In genomic region chr12:110809149-110809548, GRCh38 we compare ENCODE assay signal across 23 cellular contexts. TPM values are rescaled to one million over a fixed set of nuclear protein-coding genes. Genes with fewer than 3 reads are reported as not detected.
DNase-seq lines count a peak whose midpoint lies in the region; ATAC-seq and TF ChIP-seq lines count a peak whose summit lies in the region.
"Had no signal": no experiment of that assay in that cellular context is flagged by ENCODE, and none has a peak within 500 bp of the region (broad histone marks: within the 10 kb centered on the region; RNA-seq: fewer than 3 reads in every experiment).

No MANE protein-coding gene starts in this region.

- CTCF ChIA-PET in mammary epithelial cell (lab: Charles Lee; ENCODE audit: low non-redundant PET) = no interaction called here

- BruUV-seq in mammary epithelial cell (replicated peaks; lab: Mats Ljungman, UMichigan) = no TSS peak

- no peak overlapping the region for H3K4me3 Mint-ChIP-seq in activated CD4-positive, alpha-beta T cell treated with anti-CD3 and anti-CD28 coated beads, Interleukin-2, amount 10 ng/mL, durations not matched to agents 24 days and 14 days
- no peak overlapping the region for H3K4me3 Mint-ChIP-seq in activated T-cell treated with anti-CD3 and anti-CD28 coated beads, Interleukin-2, amount 50 U/mL, for 72 hours
- H3K4me3 Mint-ChIP-seq: CD14-positive monocyte had no signal

- H4K5ac ChIP-seq in mesendoderm (ENCODE audit: low read length) = no peak overlapping the region

- TF ChIP-seq CTCF in mammary epithelial cell (conservative IDR thresholded peaks at IDR 0.05 in 1 of 2, IDR thresholded peaks at IDR 0.05 in 1 of 2; ENCODE audit: extremely low read depth in 1 of 2, insufficient read depth in 1 of 2, low read depth in 1 of 2, low read length in 2 of 2) = no peak
- TF ChIP-seq CTCF in breast epithelium (IDR thresholded peaks at IDR 0.05) = no peak

- H3K14ac ChIP-seq in mesenchymal stem cell (ENCODE audit: low read length in 2 of 2) = no peak overlapping the region

- H3K9me3 Mint-ChIP-seq in activated CD4-positive, alpha-beta T cell treated with anti-CD3 and anti-CD28 coated beads, Interleukin-2, amount 10 ng/mL, durations not matched to agents 24 days and 14 days = peaks cover 6% of the 10 kb centered on the region
- H3K9me3 Mint-ChIP-seq in activated T-cell treated with anti-CD3 and anti-CD28 coated beads, Interleukin-2, amount 50 U/mL, for 72 hours = peaks cover 3% of the 10 kb centered on the region in 2 donors

- no peak for TF ChIP-seq POLR2A in breast epithelium (IDR thresholded peaks at IDR 0.05)

- H3K9me3 ChIP-seq in mammary epithelial cell (replicated peaks; ENCODE audit: insufficient read depth, low read length) = peaks cover 4% of the 10 kb centered on the region
- H3K9me3 ChIP-seq in breast epithelium = peaks cover 0 to 6% of the 10 kb centered on the region in 2 donors
- peaks cover 6% of the 10 kb centered on the region for H3K9me3 ChIP-seq in mesenchymal stem cell (ENCODE audit: control insufficient read depth, low read length)

- H3K9ac ChIP-seq in mammary epithelial cell (ENCODE audit: insufficient read depth, low read length) (no peak overlapping the region), mesendoderm (ENCODE audit: low read length) (no peak overlapping the region), mesenchymal stem cell (ENCODE audit: low read length) (no peak overlapping the region)

- H3K4ac ChIP-seq in mesendoderm (ENCODE audit: low read depth, low read length) (no peak overlapping the region), mesenchymal stem cell (ENCODE audit: low read depth in 1 of 2, low read length in 2 of 2) (no peak overlapping the region)

- H3K4me2 ChIP-seq in mammary epithelial cell (ENCODE audit: insufficient read depth, low read depth, low read length) = no peak overlapping the region
- no peak overlapping the region for H3K4me2 ChIP-seq in mesendoderm (ENCODE audit: low read length)
- no peak overlapping the region for H3K4me2 ChIP-seq in mesenchymal stem cell (ENCODE audit: low read length, poor library complexity, severe bottlenecking)

- no peak overlapping the region for H2BK120ac ChIP-seq in mesendoderm (ENCODE audit: low read depth, low read length)
- H2BK120ac ChIP-seq in mesenchymal stem cell (ENCODE audit: low read depth, low read length) = no peak overlapping the region

- intact Hi-C loops in mammary epithelial cell (cut with micrococcal nuclease) = loop anchor here (5.0 kb wide), 1 partner anchor 67 kb away; the partner anchor contains the start of gene PPP1CC
- intact Hi-C loops in breast epithelium (cut with DNase I; ENCODE audit: low total_unique reads) = no loop called here
- intact Hi-C loops in activated CD4-positive, alpha-beta T cell treated with anti-CD3 and anti-CD28 coated beads, Interleukin-2, amount 10 ng/mL, durations not matched to agents 24 days and 14 days (cut with micrococcal nuclease) = no loop called here

- in situ Hi-C loops in mammary epithelial cell (cut with MboI; ENCODE audit: low sequenced_read_pairs in 2 of 2) = no loop called here

- H3K27ac ChIP-seq in mammary epithelial cell (ENCODE audit: insufficient read depth, low read depth, low read length) (no peak overlapping the region), breast epithelium (no peak overlapping the region), mesendoderm (ENCODE audit: low read depth, low read length) (no peak overlapping the region), mesenchymal stem cell (ENCODE audit: low read length, poor library complexity, severe bottlenecking) (no peak overlapping the region)
- H3K27ac ChIP-seq: SK-N-MC had no signal

- no peak overlapping the region for H3K23ac ChIP-seq in mesendoderm (ENCODE audit: low read length)
- H3K23ac ChIP-seq in mesenchymal stem cell (ENCODE audit: low read length in 2 of 2) = no peak overlapping the region

- H3K79me1 ChIP-seq in mesendoderm (ENCODE audit: low read length) (no peaks in the 10 kb centered on the region), mesenchymal stem cell (replicated peaks; ENCODE audit: low read length, poor library complexity, severe bottlenecking) (no peaks in the 10 kb centered on the region)

- no peak overlapping the region for H4K8ac ChIP-seq in mesendoderm (ENCODE audit: low read depth, low read length)
- H4K8ac ChIP-seq in mesenchymal stem cell (ENCODE audit: low read length) = no peak overlapping the region

- peaks cover 9% of the 10 kb centered on the region for H3K4me1 Mint-ChIP-seq in activated CD4-positive, alpha-beta T cell treated with anti-CD3 and anti-CD28 coated beads, Interleukin-2, amount 10 ng/mL, durations not matched to agents 24 days and 14 days
- peaks cover 7% of the 10 kb centered on the region for H3K4me1 Mint-ChIP-seq in activated T-cell treated with anti-CD3 and anti-CD28 coated beads, Interleukin-2, amount 50 U/mL, for 72 hours (ENCODE audit: low read depth)

- DNase-seq in mammary epithelial cell = peak; percentile 48
- no peak for DNase-seq in breast epithelium (ENCODE audit: low spot score in 2 of 2)
- DNase-seq in RPMI7951 (ENCODE audit: low read depth) = peak; percentile 15
- DNase-seq in mesendoderm = peak; percentile 64
- DNase-seq in Ammon's horn (ENCODE audit: low spot score) = no peak
- no peak for DNase-seq in activated CD4-positive, alpha-beta T cell treated with anti-CD3 and anti-CD28 coated beads, Interleukin-2, amount 10 ng/mL, durations not matched to agents 24 days and 14 days
- no peak for DNase-seq in mesenchymal stem cell
- no peak for DNase-seq in activated T-cell treated with anti-CD3 and anti-CD28 coated beads, Interleukin-2, amount 50 U/mL, for 72 hours
- DNase-seq: 8988T, GDM1, KBM-7, NCI-H1417, NCI-H1694 treated with DMSO at 0.1 percent for 48 hours, NCI-H2081 treated with DMSO at 0.1 percent for 48 hours, NCI-H446 treated with DMSO at 0.1 percent for 48 hours, NCI-H526 treated with DMSO at 0.1 percent for 48 hours, RPMI8226, SHP77, SW 1271 had no signal

- H2BK12ac ChIP-seq in mesenchymal stem cell (ENCODE audit: low read length in 2 of 2) = no peak overlapping the region

- H3K27ac Mint-ChIP-seq in activated CD4-positive, alpha-beta T cell treated with anti-CD3 and anti-CD28 coated beads, Interleukin-2, amount 10 ng/mL, durations not matched to agents 24 days and 14 days = no peak overlapping the region
- H3K27ac Mint-ChIP-seq in activated T-cell treated with anti-CD3 and anti-CD28 coated beads, Interleukin-2, amount 50 U/mL, for 72 hours = no peak overlapping the region
- H3K27ac Mint-ChIP-seq: CD14-positive monocyte had no signal

- H3K79me2 ChIP-seq in mammary epithelial cell (ENCODE audit: insufficient read depth, low read length) (no peaks in the 10 kb centered on the region), mesendoderm (ENCODE audit: control insufficient read depth, insufficient read depth, low read length) (no peaks in the 10 kb centered on the region)

- dilution Hi-C loops in mammary epithelial cell (cut with HindIII; ENCODE audit: low sequenced_read_pairs) = no loop called here

- H3K27me3 Mint-ChIP-seq in activated CD4-positive, alpha-beta T cell treated with anti-CD3 and anti-CD28 coated beads, Interleukin-2, amount 10 ng/mL, durations not matched to agents 24 days and 14 days = peaks cover 14% of the 10 kb centered on the region
- H3K27me3 Mint-ChIP-seq in activated T-cell treated with anti-CD3 and anti-CD28 coated beads, Interleukin-2, amount 50 U/mL, for 72 hours (ENCODE audit: low read depth) = no peaks in the 10 kb centered on the region

- H3K27me3 ChIP-seq in mammary epithelial cell (ENCODE audit: insufficient read depth, low read length) = no peaks in the 10 kb centered on the region
- no peaks in the 10 kb centered on the region for H3K27me3 ChIP-seq in breast epithelium
- H3K27me3 ChIP-seq in mesendoderm (ENCODE audit: insufficient read depth, low read length, poor library complexity) = no peaks in the 10 kb centered on the region
- H3K27me3 ChIP-seq in mesenchymal stem cell (ENCODE audit: control insufficient read depth in 1 of 2, insufficient read depth in 1 of 2, low read length in 2 of 2) = peaks cover 13 to 20% of the 10 kb centered on the region in 2 experiments

- no peak overlapping the region for H3K56ac ChIP-seq in mesendoderm (ENCODE audit: low read length)

- H3K18ac ChIP-seq in mesendoderm (ENCODE audit: low read length) = no peak overlapping the region
- no peak overlapping the region for H3K18ac ChIP-seq in mesenchymal stem cell (ENCODE audit: low read depth in 1 of 2, low read length in 2 of 2)

- H2BK5ac ChIP-seq in mesendoderm (ENCODE audit: low read length) = no peak overlapping the region
- no peak overlapping the region for H2BK5ac ChIP-seq in mesenchymal stem cell (ENCODE audit: low read depth, low read length, poor library complexity, severe bottlenecking)

- peaks cover 13% of the 10 kb centered on the region for H3K4me1 ChIP-seq in mammary epithelial cell (ENCODE audit: insufficient read depth, low read length)
- no peaks in the 10 kb centered on the region for H3K4me1 ChIP-seq in breast epithelium
- H3K4me1 ChIP-seq in mesendoderm (ENCODE audit: control insufficient read depth, low read depth, low read length) = no peaks in the 10 kb centered on the region
- no peaks in the 10 kb centered on the region for H3K4me1 ChIP-seq in mesenchymal stem cell (ENCODE audit: control insufficient read depth, insufficient read depth, low read depth, low read length)

- no peaks in the 10 kb centered on the region for H3K36me3 ChIP-seq in mammary epithelial cell (ENCODE audit: insufficient read depth, low read length)
- no peaks in the 10 kb centered on the region for H3K36me3 ChIP-seq in breast epithelium
- H3K36me3 ChIP-seq in mesendoderm (ENCODE audit: control insufficient read depth, insufficient read depth, low read length) = no peaks in the 10 kb centered on the region
- no peaks in the 10 kb centered on the region for H3K36me3 ChIP-seq in mesenchymal stem cell (ENCODE audit: control insufficient read depth in 1 of 2, insufficient read depth in 2 of 2, low read depth in 1 of 2, low read length in 2 of 2)

- 80% methylated on average over 1 of the region's 1 CpG for WGBS in mammary epithelial cell (ENCODE audit: low coverage, missing lambda C conversion rate)
- no CpG with 5 or more reads among the region's 1 CpG for WGBS in mesendoderm (ENCODE audit: extremely low coverage, insufficient coverage, low lambda C conversion rate)
- WGBS in mesenchymal stem cell = 0% methylated on average over 1 of the region's 1 CpG

- H4K20me1 ChIP-seq in mammary epithelial cell (ENCODE audit: insufficient read depth, low read length) = no peaks in the 10 kb centered on the region

- no peak overlapping the region for H4K91ac ChIP-seq in mesenchymal stem cell (ENCODE audit: low read length)

- no peak overlapping the region for H2AFZ ChIP-seq in mammary epithelial cell (ENCODE audit: low read depth, low read length)
- no peak overlapping the region for H2AFZ ChIP-seq in mesenchymal stem cell (ENCODE audit: low read depth, low read length)

- ATAC-seq in activated T-cell treated with anti-CD3 and anti-CD28 coated beads, Interleukin-2, amount 50 U/mL, for 72 hours (replicated peaks in 1 of 2) = no peak

- H3K36me3 Mint-ChIP-seq in activated CD4-positive, alpha-beta T cell treated with anti-CD3 and anti-CD28 coated beads, Interleukin-2, amount 10 ng/mL, durations not matched to agents 24 days and 14 days (ENCODE audit: low read depth) = no peaks in the 10 kb centered on the region
- no peaks in the 10 kb centered on the region for H3K36me3 Mint-ChIP-seq in activated T-cell treated with anti-CD3 and anti-CD28 coated beads, Interleukin-2, amount 50 U/mL, for 72 hours (ENCODE audit: insufficient read depth in 2 of 2)

- H2AK5ac ChIP-seq in mesendoderm (ENCODE audit: low read length) = no peak overlapping the region
- H2AK5ac ChIP-seq in mesenchymal stem cell (ENCODE audit: low read length, severe bottlenecking) = no peak overlapping the region

- H2BK15ac ChIP-seq in mesendoderm (replicated peaks; ENCODE audit: low read depth) (no peak overlapping the region), mesenchymal stem cell (ENCODE audit: low read depth, poor library complexity, severe bottlenecking) (no peak overlapping the region)

- H3K4me3 ChIP-seq in mammary epithelial cell (replicated peaks in 1 of 3; ENCODE audit: insufficient read depth in 1 of 3, low read depth in 2 of 3, low read length in 3 of 3) = no peak overlapping the region
- no peak overlapping the region for H3K4me3 ChIP-seq in breast epithelium
- H3K4me3 ChIP-seq in mesendoderm (ENCODE audit: low read length) = no peak overlapping the region
- no peak overlapping the region for H3K4me3 ChIP-seq in mesenchymal stem cell (ENCODE audit: insufficient read depth in 1 of 2, low read depth in 1 of 2, low read length in 2 of 2)
- H3K4me3 ChIP-seq: SK-N-MC had no signal

RNA-seq across cellular contexts. Expression of gene CCDC63, which starts 37.6 kb away (rescaled TPM):
- total RNA-seq in mammary epithelial cell (not detected), breast epithelium (not detected)
- polyA plus RNA-seq in mammary epithelial cell = 0.03 TPM
- polyA minus RNA-seq in mammary epithelial cell = not detected
- total RNA-seq in RPMI7951 (2014; rRNA removed; shearing (Covaris generic)) = not detected in 2 replicates
- 0.45 TPM for polyA plus RNA-seq in mesendoderm (2013, experiment 1 of 2)
- polyA plus RNA-seq in mesendoderm (2013, experiment 2 of 2) = 0.29 TPM
- total RNA-seq in activated CD4-positive, alpha-beta T cell treated with anti-CD3 and anti-CD28 coated beads, Interleukin-2, amount 10 ng/mL, durations not matched to agents 24 days and 14 days = not detected in 2 replicates
- not detected for polyA plus RNA-seq in mesenchymal stem cell (2013, experiment 1 of 2)
- not detected for polyA plus RNA-seq in mesenchymal stem cell (2013, experiment 2 of 2)
- total RNA-seq in activated T-cell treated with anti-CD3 and anti-CD28 coated beads, Interleukin-2, amount 50 U/mL, for 72 hours = under 1 TPM in 1 of 2 donors, not detected in 1; 0.24 TPM
- total RNA-seq: Daoy, H4 had no signal

Comparison
In these comparisons a context has a peak if more than half of its experiments do, and no peak if none do; other contexts are left out.
1. DNase-seq: peak in mammary epithelial cell (single experiment), RPMI7951 (single experiment) and mesendoderm (single experiment); none in breast epithelium (0 of 2), Ammon's horn (single experiment), activated CD4-positive, alpha-beta T cell treated with anti-CD3 and anti-CD28 coated beads, Interleukin-2, amount 10 ng/mL, durations not matched to agents 24 days and 14 days (single experiment), mesenchymal stem cell (single experiment) and activated T-cell treated with anti-CD3 and anti-CD28 coated beads, Interleukin-2, amount 50 U/mL, for 72 hours (0 of 2).